26 cellular contexts compared by ENCODE assay signal in the genomic region with DNA sequence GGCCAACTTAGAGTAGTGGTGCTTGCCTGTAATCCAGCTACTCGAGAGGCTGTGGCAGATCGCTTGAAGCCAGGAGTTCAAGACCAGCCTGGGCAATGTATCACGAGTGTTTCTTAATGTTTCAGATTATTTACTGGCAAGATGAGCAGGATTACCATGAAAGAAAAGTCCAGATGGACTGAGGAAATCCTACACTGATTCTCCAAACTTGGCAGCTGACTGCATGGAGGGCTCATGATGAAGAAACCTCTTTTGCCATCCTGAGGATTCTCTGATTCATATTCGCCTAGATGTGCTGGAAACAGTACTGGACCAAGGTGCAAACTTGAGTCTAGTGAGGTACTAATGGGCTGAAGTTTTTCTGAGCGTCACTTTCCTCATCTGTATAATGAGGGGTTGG. TPM values are rescaled to one million over a fixed set of nuclear protein-coding genes. Genes with fewer than 3 reads are reported as not detected.
DNase-seq lines count a peak whose midpoint lies in the region; ATAC-seq and TF ChIP-seq lines count a peak whose summit lies in the region.
"Had no signal": no experiment of that assay in that cellular context is flagged by ENCODE, and none has a peak within 500 bp of the region (broad histone marks: within the 10 kb centered on the region; RNA-seq: fewer than 3 reads in every experiment).

No MANE protein-coding gene starts in this region.

- TF ChIP-seq CTCF in CD4-positive, alpha-beta T cell (IDR thresholded peaks at IDR 0.05): no peak
- TF ChIP-seq CTCF in WTC11 (IDR thresholded peaks at IDR 0.05) (no peak), GM10248 (IDR thresholded peaks at IDR 0.05; ENCODE audit: control extremely low read depth, extremely low read depth, low read depth, missing control alignments) (no peak)

- H3K4me3 Mint-ChIP-seq in CD4-positive, alpha-beta T cell: peak overlapping the region; percentile 45
- no peak overlapping the region for H3K4me3 Mint-ChIP-seq in WTC11
- H3K4me3 Mint-ChIP-seq: stimulated activated naive CD8-positive, alpha-beta T cell treated with anti-CD3 and anti-CD28 coated beads, Interleukin-15, Interleukin-2, amounts not matched to agents 100 ng/mL and 50 ng/mL, for 24 hours; T-helper 1 cell treated with Interleukin-12 subunit alpha and Interleukin-12 subunit beta and Interleukin-4 antibody, amounts not matched to agents 30 μg/mL and 1 μg/mL, for 36 hours had no signal

- CTCF ChIA-PET in CD4-positive, alpha-beta T cell (lab: Charles Lee): interaction anchor here (1.0 kb wide), 1 partner anchor 37 kb away, joined by 3 read pairs; no protein-coding TSS in a partner anchor
- CTCF ChIA-PET in WTC11 (lab: Charles Lee) (no interaction called here), GM10248 (lab: Yijun Ruan, JAX) (interaction anchor here (1.5 to 1.6 kb wide), 2 partner anchors 21 to 32 kb away, joined by 3 to 4 read pairs; a partner anchor contains a TSS)

- H3K4me1 ChIP-seq in stomach smooth muscle (ENCODE audit: control insufficient read depth, insufficient read depth, low read length): peaks cover 36% of the 10 kb centered on the region

- H3K27me3 Mint-ChIP-seq in CD4-positive, alpha-beta T cell: no peaks in the 10 kb centered on the region
- H3K27me3 Mint-ChIP-seq in WTC11 (ENCODE audit: low read depth): peaks cover 2% of the 10 kb centered on the region
- H3K27me3 Mint-ChIP-seq: CD4-positive, CD25-positive, alpha-beta regulatory T cell; stimulated activated naive CD8-positive, alpha-beta T cell treated with anti-CD3 and anti-CD28 coated beads, Interleukin-15, Interleukin-2, amounts not matched to agents 100 ng/mL and 50 ng/mL, for 24 hours had no signal

- peaks cover 6% of the 10 kb centered on the region in 2 donors for H3K36me3 ChIP-seq in stomach smooth muscle (ENCODE audit: control insufficient read depth in 2 of 2, insufficient read depth in 2 of 2, low read length in 2 of 2)
- H3K36me3 ChIP-seq: transverse colon had no signal

- no peak for DNase-seq in CD4-positive, alpha-beta T cell
- no peak for DNase-seq in WTC11 (ENCODE audit: low spot score)
- peak; percentile 80 for DNase-seq in fibroblast of gingiva (ENCODE audit: low read depth)
- DNase-seq in GM10248 (ENCODE audit: extremely low spot score): no peak
- DNase-seq in Kasumi-1 (lab: John Stamatoyannopoulos, UW): no peak
- DNase-seq: activated CD4-positive, alpha-beta T cell treated with anti-CD3 and anti-CD28 coated beads, Interleukin-2, amount 50 U/mL, for 48 hours; activated CD4-positive, CD25-positive, alpha-beta regulatory T cell treated with anti-CD3 and anti-CD28 coated beads, Interleukin-2, amount 50 U/mL, for 72 hours; activated naive CD4-positive, alpha-beta T cell treated with Interleukin-2 at 50 U/mL for 16 hours; CD4-positive, CD25-positive, alpha-beta regulatory T cell; EL; H7; left ventricle myocardium inferior; NCI-H1105; NCI-H187 treated with DMSO at 0.1 percent for 48 hours; NCI-H2171 treated with DMSO at 0.1 percent for 48 hours; NCI-H510A treated with DMSO at 0.1 percent for 48 hours; retina; SK-N-SH; transverse colon had no signal

- no peak overlapping the region for H3K4me3 ChIP-seq in stomach smooth muscle (ENCODE audit: low read length in 2 of 2)
- H3K4me3 ChIP-seq: GM12878, K562, left ventricle myocardium inferior, transverse colon had no signal

- H3K27ac ChIP-seq in CD4-positive, alpha-beta T cell (ENCODE audit: low read depth, low read length): no peak overlapping the region
- H3K27ac ChIP-seq in stomach smooth muscle (ENCODE audit: low read length): peak overlapping the region; percentile 46
- H3K27ac ChIP-seq: left ventricle myocardium inferior, parathyroid adenoma, transverse colon had no signal

- intact Hi-C loops in CD4-positive, alpha-beta T cell (cut with DNase I, micrococcal nuclease): loop anchor here in 1 of 2 experiments (5.0 kb wide), 1 partner anchor 33 kb away; a partner anchor contains a TSS

- H3K27me3 ChIP-seq in CD4-positive, alpha-beta T cell (ENCODE audit: control insufficient read depth, insufficient read depth, low read length): no peaks in the 10 kb centered on the region
- H3K27me3 ChIP-seq in stomach smooth muscle (ENCODE audit: control insufficient read depth in 1 of 2, insufficient read depth in 2 of 2, low read length in 2 of 2): no peaks in the 10 kb centered on the region
- H3K27me3 ChIP-seq: transverse colon had no signal

- H3K27ac Mint-ChIP-seq in CD4-positive, alpha-beta T cell: no peak overlapping the region
- peak overlapping the region; percentile 60 for H3K27ac Mint-ChIP-seq in WTC11
- H3K27ac Mint-ChIP-seq: stimulated activated naive CD8-positive, alpha-beta T cell treated with anti-CD3 and anti-CD28 coated beads, Interleukin-15, Interleukin-2, amounts not matched to agents 100 ng/mL and 50 ng/mL, for 24 hours had no signal

- no peak overlapping the region for H3K9ac ChIP-seq in stomach smooth muscle (ENCODE audit: low read length in 2 of 2)
- H3K9ac ChIP-seq: parathyroid adenoma, SK-N-SH had no signal

- peaks cover 39% of the 10 kb centered on the region for H3K4me1 Mint-ChIP-seq in CD4-positive, alpha-beta T cell (ENCODE audit: low read depth)
- H3K4me1 Mint-ChIP-seq in WTC11: peaks cover 39% of the 10 kb centered on the region

- POLR2A ChIA-PET in CD4-positive, alpha-beta T cell (lab: Charles Lee): interaction anchor here (1.3 kb wide), 1 partner anchor 32 kb away, joined by 3 read pairs; a partner anchor contains a TSS
- POLR2A ChIA-PET in WTC11 (lab: Charles Lee): no interaction called here
- POLR2A ChIA-PET in GM10248 (lab: Yijun Ruan, JAX): no interaction called here

- no peaks in the 10 kb centered on the region for H3K9me3 Mint-ChIP-seq in CD4-positive, alpha-beta T cell
- no peaks in the 10 kb centered on the region for H3K9me3 Mint-ChIP-seq in WTC11
- H3K9me3 Mint-ChIP-seq: CD4-positive, CD25-positive, alpha-beta regulatory T cell; stimulated activated naive CD8-positive, alpha-beta T cell treated with anti-CD3 and anti-CD28 coated beads, Interleukin-15, Interleukin-2, amounts not matched to agents 100 ng/mL and 50 ng/mL, for 24 hours; T-helper 1 cell treated with Interleukin-12 subunit alpha and Interleukin-12 subunit beta and Interleukin-4 antibody, amounts not matched to agents 30 μg/mL and 1 μg/mL, for 36 hours had no signal

- ATAC-seq in CD4-positive, alpha-beta T cell (ENCODE audit: poor library complexity): no peak
- ATAC-seq in WTC11 (no peak), GM19324 (IDR thresholded peaks at IDR 0.05; ENCODE audit: low FRiP score, unreplicated experiment) (no peak)
- ATAC-seq: GM12878, K562 had no signal

- peaks cover 15% of the 10 kb centered on the region for H3K36me3 Mint-ChIP-seq in CD4-positive, alpha-beta T cell (ENCODE audit: low read depth)
- H3K36me3 Mint-ChIP-seq in WTC11: peaks cover 7% of the 10 kb centered on the region; the same call in 1 of the 2 replicates
- H3K36me3 Mint-ChIP-seq: CD4-positive, CD25-positive, alpha-beta regulatory T cell had no signal

- H3K9me3 ChIP-seq in CD4-positive, alpha-beta T cell (ENCODE audit: control insufficient read depth, low read length): no peaks in the 10 kb centered on the region
- H3K9me3 ChIP-seq in stomach smooth muscle (ENCODE audit: control insufficient read depth in 2 of 2, low read length in 2 of 2): no peaks in the 10 kb centered on the region
- H3K9me3 ChIP-seq: left ventricle myocardium inferior, SK-N-SH, transverse colon had no signal

TF ChIP-seq in WTC11, 78 proteins besides CTCF, POLR2A, EP300 and RAD21 (continues in another document):
- TF ChIP-seq FOXK1 (CRISPR knock-in tag; IDR thresholded peaks at IDR 0.05) (no peak), GRHL2 (CRISPR knock-in tag; IDR thresholded peaks at IDR 0.05; ENCODE audit: insufficient replicate concordance, severe bottlenecking) (no peak), SMAD3 (CRISPR knock-in tag; IDR thresholded peaks at IDR 0.05; ENCODE audit: borderline replicate concordance) (no peak), MXD4 (CRISPR knock-in tag; IDR thresholded peaks at IDR 0.05; ENCODE audit: borderline replicate concordance) (no peak), NR3C1 (CRISPR knock-in tag; conservative IDR thresholded peaks at IDR 0.05; ENCODE audit: low read depth) (no peak), CBFB (CRISPR knock-in tag; IDR thresholded peaks at IDR 0.05; ENCODE audit: low read depth) (no peak)
- TF ChIP-seq, protein P1, sequence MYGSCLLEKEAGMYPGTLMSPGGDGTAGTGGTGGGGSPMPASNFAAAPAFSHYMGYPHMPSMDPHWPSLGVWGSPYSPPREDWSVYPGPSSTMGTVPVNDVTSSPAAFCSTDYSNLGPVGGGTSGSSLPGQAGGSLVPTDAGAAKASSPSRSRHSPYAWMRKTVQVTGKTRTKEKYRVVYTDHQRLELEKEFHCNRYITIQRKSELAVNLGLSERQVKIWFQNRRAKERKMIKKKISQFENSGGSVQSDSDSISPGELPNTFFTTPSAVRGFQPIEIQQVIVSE (CRISPR knock-in tag; IDR thresholded peaks at IDR 0.05; ENCODE audit: borderline replicate concordance): no peak

RNA-seq across cellular contexts. Expression of a gene that starts 2.8 kb away (rescaled TPM):
- total RNA-seq in CD4-positive, alpha-beta T cell: 100 to 1,000 TPM; 197 to 200 TPM
- 20.7 to 27.6 TPM (median 20.9 TPM) in 3 replicates for total RNA-seq in WTC11 (2021)

RNA-seq across cellular contexts. Expression of a gene that starts 23.4 kb away (rescaled TPM):
- 1 to 10 TPM; 8.4 to 9.5 TPM for total RNA-seq in CD4-positive, alpha-beta T cell
- 51.1 to 71.5 TPM (median 53.9 TPM) in 3 replicates for total RNA-seq in WTC11 (2021)

RNA-seq across cellular contexts. Expression of a gene that starts 31.7 kb away (rescaled TPM):
- total RNA-seq in CD4-positive, alpha-beta T cell: 10 to 100 TPM; 44.3 to 45.6 TPM
- 132 to 138 TPM (median 133 TPM) in 3 replicates for total RNA-seq in WTC11 (2021)

RNA-seq across cellular contexts. Expression of a gene that starts 56.1 kb away (rescaled TPM):
- total RNA-seq in CD4-positive, alpha-beta T cell: 100 to 1,000 TPM; 229 to 247 TPM
- 39.4 to 48.9 TPM (median 41.9 TPM) in 3 replicates for total RNA-seq in WTC11 (2021)

RNA-seq across cellular contexts. Expression of a gene that starts 56.7 kb away (rescaled TPM):
- total RNA-seq in CD4-positive, alpha-beta T cell: 10 to 100 TPM; 12.9 to 15.8 TPM
- 35.4 to 45.0 TPM (median 37.8 TPM) in 3 replicates for total RNA-seq in WTC11 (2021)
